Comparison of ENCODE assay signal across 1 cellular context in the genomic region with DNA sequence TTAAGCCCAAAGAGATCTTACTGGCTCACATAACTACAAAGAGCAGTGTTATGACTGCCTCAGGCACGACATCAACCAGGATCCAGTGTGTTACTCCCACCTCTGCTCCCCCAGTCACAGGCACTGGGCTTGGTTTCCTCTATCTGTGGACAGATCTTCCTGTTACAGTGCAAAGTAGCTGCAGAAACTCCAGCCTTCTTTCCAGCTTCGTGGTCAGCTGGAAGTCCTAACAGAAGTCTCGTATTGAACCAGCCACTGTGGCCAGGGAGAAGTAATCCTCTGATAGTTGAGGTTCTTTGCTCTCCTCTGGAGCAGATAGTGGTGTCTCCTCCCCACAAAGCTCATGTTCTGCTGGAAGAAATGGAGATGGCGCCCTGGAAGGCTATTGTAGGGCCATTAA.
TF ChIP-seq lines count a peak whose summit lies in the region.

No MANE protein-coding gene starts in this region.

TF ChIP-seq in K562, 482 proteins besides CTCF, POLR2A, EP300 and RAD21:
- TF ChIP-seq SMAD4 (CRISPR knock-in tag; conservative IDR thresholded peaks at IDR 0.05) (0 out of 2 replicates have a peak, but pooled peaks have one; percentile 23), CXXC5 (CRISPR knock-in tag; IDR thresholded peaks at IDR 0.05) (0 out of 2 replicates have a peak, but pooled peaks have one; percentile 12), GATA2 (CRISPR knock-in tag; IDR thresholded peaks at IDR 0.05) (peak; percentile 52)
TF ChIP-seq in K562: peak in this region for 3; not testable (repeated sequence) for 479.
